1 cellular context compared by ENCODE assay signal in the genomic region with DNA sequence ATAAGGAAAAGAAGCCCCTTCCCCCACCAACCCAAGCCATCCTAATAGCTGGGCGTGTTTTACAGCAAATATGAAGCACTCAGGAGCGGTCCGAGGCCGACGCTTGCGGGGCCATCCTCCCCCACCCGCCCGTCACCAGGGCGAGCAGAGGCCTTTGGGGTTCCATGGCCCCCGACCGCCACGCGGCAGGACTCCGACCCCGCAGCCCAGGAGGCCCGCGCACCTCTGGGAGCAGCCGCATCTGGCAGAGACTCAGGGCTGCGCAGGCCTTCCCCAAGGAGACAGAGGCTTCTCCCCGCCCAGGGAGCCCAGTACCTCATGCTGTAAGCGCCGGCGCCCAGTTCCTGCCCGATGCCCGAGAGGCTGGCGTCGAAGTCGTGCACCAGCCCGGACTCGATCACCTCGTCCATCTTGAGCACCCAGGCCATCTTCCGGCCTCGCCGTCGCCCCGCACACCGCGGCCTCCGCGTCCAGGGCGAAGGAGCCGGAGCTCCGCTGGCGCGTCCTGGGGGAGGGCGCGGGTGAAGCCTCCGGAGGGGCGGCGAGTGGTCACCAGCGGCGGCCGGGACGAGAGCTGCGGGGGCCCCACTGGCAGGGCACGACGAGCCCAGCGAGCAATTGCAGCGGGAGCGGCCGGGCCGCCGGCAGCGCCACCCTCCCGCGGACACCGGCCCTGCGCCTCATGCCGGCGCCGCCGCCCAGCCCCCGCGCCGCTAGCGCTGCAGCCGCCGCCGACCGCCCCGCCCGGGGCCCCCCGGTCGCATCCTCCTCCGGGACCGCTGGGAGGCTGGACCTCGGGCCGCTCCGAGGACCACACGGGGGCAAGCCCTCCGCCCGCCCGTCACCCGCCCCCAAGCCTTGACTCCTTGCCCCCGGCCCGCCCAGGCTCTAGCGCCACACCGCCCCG.
TF ChIP-seq lines count a peak whose summit lies in the region.

No MANE protein-coding gene starts in this region.

TF ChIP-seq in HEK293, 187 proteins besides CTCF, POLR2A, EP300 and RAD21 (continued from another document):
- TF ChIP-seq ZNF777 (tag by site-specific recombination; IDR thresholded peaks at IDR 0.05; ENCODE audit: borderline replicate concordance), result 0 out of 2 replicates have a peak, but pooled peaks have one; percentile 34
- no peak for TF ChIP-seq ZNF239 (tag by site-specific recombination; IDR thresholded peaks at IDR 0.05)
- no peak for TF ChIP-seq HOXD13 (CRISPR knock-in tag; IDR thresholded peaks at IDR 0.05; ENCODE audit: borderline replicate concordance)
- TF ChIP-seq ZNF449 (tag by site-specific recombination; IDR thresholded peaks at IDR 0.05), result peak; percentile 28; the same call in 1 of the 2 replicates
- no peak for TF ChIP-seq SCRT2 (tag by site-specific recombination; IDR thresholded peaks at IDR 0.05)
- TF ChIP-seq, protein P1, sequence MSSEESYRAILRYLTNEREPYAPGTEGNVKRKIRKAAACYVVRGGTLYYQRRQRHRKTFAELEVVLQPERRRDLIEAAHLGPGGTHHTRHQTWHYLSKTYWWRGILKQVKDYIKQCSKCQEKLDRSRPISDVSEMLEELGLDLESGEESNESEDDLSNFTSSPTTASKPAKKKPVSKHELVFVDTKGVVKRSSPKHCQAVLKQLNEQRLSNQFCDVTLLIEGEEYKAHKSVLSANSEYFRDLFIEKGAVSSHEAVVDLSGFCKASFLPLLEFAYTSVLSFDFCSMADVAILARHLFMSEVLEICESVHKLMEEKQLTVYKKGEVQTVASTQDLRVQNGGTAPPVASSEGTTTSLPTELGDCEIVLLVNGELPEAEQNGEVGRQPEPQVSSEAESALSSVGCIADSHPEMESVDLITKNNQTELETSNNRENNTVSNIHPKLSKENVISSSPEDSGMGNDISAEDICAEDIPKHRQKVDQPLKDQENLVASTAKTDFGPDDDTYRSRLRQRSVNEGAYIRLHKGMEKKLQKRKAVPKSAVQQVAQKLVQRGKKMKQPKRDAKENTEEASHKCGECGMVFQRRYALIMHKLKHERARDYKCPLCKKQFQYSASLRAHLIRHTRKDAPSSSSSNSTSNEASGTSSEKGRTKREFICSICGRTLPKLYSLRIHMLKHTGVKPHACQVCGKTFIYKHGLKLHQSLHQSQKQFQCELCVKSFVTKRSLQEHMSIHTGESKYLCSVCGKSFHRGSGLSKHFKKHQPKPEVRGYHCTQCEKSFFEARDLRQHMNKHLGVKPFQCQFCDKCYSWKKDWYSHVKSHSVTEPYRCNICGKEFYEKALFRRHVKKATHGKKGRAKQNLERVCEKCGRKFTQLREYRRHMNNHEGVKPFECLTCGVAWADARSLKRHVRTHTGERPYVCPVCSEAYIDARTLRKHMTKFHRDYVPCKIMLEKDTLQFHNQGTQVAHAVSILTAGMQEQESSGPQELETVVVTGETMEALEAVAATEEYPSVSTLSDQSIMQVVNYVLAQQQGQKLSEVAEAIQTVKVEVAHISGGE (tag by site-specific recombination; conservative IDR thresholded peaks at IDR 0.05; ENCODE audit: low read depth), result 0 out of 2 replicates have a peak, but pooled peaks have one; percentile 32
- no peak for TF ChIP-seq ZNF155 (tag by site-specific recombination; IDR thresholded peaks at IDR 0.05)
- peak; percentile 44 for TF ChIP-seq GLIS2 (tag by site-specific recombination; IDR thresholded peaks at IDR 0.05)
- TF ChIP-seq ZNF776 (tag by site-specific recombination; IDR thresholded peaks at IDR 0.05; ENCODE audit: borderline replicate concordance), result no peak
- no peak for TF ChIP-seq ZNF292 (tag by site-specific recombination; IDR thresholded peaks at IDR 0.05; ENCODE audit: borderline replicate concordance, low read depth)
- peak; percentile 20; the same call in 1 of the 2 replicates for TF ChIP-seq REST (tag by site-specific recombination; IDR thresholded peaks at IDR 0.05)
- TF ChIP-seq, protein P2, sequence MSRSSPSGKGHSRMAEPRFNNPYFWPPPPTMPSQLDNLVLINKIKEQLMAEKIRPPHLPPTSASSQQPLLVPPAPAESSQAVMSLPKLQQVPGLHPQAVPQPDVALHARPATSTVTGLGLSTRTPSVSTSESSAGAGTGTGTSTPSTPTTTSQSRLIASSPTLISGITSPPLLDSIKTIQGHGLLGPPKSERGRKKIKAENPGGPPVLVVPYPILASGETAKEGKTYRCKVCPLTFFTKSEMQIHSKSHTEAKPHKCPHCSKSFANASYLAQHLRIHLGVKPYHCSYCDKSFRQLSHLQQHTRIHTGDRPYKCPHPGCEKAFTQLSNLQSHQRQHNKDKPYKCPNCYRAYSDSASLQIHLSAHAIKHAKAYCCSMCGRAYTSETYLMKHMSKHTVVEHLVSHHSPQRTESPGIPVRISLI (tag by site-specific recombination; IDR thresholded peaks at IDR 0.05), result no peak
- TF ChIP-seq ZNF558 (tag by site-specific recombination; IDR thresholded peaks at IDR 0.05), result no peak
- peak; percentile 69 for TF ChIP-seq ZIC2 (tag by site-specific recombination; IDR thresholded peaks at IDR 0.05)
- no peak; the same call in 1 of the 2 replicates for TF ChIP-seq GLIS1 (tag by site-specific recombination; IDR thresholded peaks at IDR 0.05)
- no peak for TF ChIP-seq ZNF660 (tag by site-specific recombination; IDR thresholded peaks at IDR 0.05)
- no peak for TF ChIP-seq IKZF3 (tag by site-specific recombination; IDR thresholded peaks at IDR 0.05)
- TF ChIP-seq, protein P3, sequence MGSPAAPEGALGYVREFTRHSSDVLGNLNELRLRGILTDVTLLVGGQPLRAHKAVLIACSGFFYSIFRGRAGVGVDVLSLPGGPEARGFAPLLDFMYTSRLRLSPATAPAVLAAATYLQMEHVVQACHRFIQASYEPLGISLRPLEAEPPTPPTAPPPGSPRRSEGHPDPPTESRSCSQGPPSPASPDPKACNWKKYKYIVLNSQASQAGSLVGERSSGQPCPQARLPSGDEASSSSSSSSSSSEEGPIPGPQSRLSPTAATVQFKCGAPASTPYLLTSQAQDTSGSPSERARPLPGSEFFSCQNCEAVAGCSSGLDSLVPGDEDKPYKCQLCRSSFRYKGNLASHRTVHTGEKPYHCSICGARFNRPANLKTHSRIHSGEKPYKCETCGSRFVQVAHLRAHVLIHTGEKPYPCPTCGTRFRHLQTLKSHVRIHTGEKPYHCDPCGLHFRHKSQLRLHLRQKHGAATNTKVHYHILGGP (tag by site-specific recombination; IDR thresholded peaks at IDR 0.05), result no peak
- peak; percentile 93 for TF ChIP-seq ZNF423 (tag by site-specific recombination; IDR thresholded peaks at IDR 0.05)
- no peak for TF ChIP-seq ZNF510 (tag by site-specific recombination; IDR thresholded peaks at IDR 0.05; ENCODE audit: insufficient replicate concordance)
- TF ChIP-seq ZNF629 (tag by site-specific recombination; IDR thresholded peaks at IDR 0.05), result no peak
- no peak for TF ChIP-seq ZBTB1 (tag by site-specific recombination; IDR thresholded peaks at IDR 0.05)
- no peak for TF ChIP-seq ZNF2 (tag by site-specific recombination; IDR thresholded peaks at IDR 0.05)
- TF ChIP-seq ZNF324 (tag by site-specific recombination; IDR thresholded peaks at IDR 0.05), result no peak
- TF ChIP-seq ZFP3 (tag by site-specific recombination; IDR thresholded peaks at IDR 0.05; ENCODE audit: low read depth), result no peak
- TF ChIP-seq ZNF341 (tag by site-specific recombination; IDR thresholded peaks at IDR 0.05; ENCODE audit: low read depth), result peak; percentile 34
- TF ChIP-seq, protein P4, sequence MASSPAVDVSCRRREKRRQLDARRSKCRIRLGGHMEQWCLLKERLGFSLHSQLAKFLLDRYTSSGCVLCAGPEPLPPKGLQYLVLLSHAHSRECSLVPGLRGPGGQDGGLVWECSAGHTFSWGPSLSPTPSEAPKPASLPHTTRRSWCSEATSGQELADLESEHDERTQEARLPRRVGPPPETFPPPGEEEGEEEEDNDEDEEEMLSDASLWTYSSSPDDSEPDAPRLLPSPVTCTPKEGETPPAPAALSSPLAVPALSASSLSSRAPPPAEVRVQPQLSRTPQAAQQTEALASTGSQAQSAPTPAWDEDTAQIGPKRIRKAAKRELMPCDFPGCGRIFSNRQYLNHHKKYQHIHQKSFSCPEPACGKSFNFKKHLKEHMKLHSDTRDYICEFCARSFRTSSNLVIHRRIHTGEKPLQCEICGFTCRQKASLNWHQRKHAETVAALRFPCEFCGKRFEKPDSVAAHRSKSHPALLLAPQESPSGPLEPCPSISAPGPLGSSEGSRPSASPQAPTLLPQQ (tag by site-specific recombination; IDR thresholded peaks at IDR 0.05), result 0 out of 2 replicates have a peak, but pooled peaks have one; percentile 19
- TF ChIP-seq ZNF600 (tag by site-specific recombination; IDR thresholded peaks at IDR 0.05), result 0 out of 2 replicates have a peak, but pooled peaks have one; percentile 38
- TF ChIP-seq ZNF571 (tag by site-specific recombination; IDR thresholded peaks at IDR 0.05), result no peak
- TF ChIP-seq ZNF214 (tag by site-specific recombination; IDR thresholded peaks at IDR 0.05; ENCODE audit: borderline replicate concordance), result no peak
- no peak for TF ChIP-seq ZNF184 (tag by site-specific recombination; IDR thresholded peaks at IDR 0.05)
- TF ChIP-seq ZNF335 (tag by site-specific recombination; conservative IDR thresholded peaks at IDR 0.05), result peak; percentile 60
- TF ChIP-seq KLF16 (tag by site-specific recombination; IDR thresholded peaks at IDR 0.05), result no peak
- no peak for TF ChIP-seq ZNF785 (tag by site-specific recombination; IDR thresholded peaks at IDR 0.05)
- TF ChIP-seq ZBTB8A (tag by site-specific recombination; IDR thresholded peaks at IDR 0.05), result peak; percentile 87
- TF ChIP-seq KLF9 (tag by site-specific recombination; IDR thresholded peaks at IDR 0.05; ENCODE audit: low read depth), result no peak
- TF ChIP-seq, protein P5, sequence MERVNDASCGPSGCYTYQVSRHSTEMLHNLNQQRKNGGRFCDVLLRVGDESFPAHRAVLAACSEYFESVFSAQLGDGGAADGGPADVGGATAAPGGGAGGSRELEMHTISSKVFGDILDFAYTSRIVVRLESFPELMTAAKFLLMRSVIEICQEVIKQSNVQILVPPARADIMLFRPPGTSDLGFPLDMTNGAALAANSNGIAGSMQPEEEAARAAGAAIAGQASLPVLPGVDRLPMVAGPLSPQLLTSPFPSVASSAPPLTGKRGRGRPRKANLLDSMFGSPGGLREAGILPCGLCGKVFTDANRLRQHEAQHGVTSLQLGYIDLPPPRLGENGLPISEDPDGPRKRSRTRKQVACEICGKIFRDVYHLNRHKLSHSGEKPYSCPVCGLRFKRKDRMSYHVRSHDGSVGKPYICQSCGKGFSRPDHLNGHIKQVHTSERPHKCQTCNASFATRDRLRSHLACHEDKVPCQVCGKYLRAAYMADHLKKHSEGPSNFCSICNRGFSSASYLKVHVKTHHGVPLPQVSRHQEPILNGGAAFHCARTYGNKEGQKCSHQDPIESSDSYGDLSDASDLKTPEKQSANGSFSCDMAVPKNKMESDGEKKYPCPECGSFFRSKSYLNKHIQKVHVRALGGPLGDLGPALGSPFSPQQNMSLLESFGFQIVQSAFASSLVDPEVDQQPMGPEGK (tag by site-specific recombination; IDR thresholded peaks at IDR 0.05), result peak; percentile 58
- no peak for TF ChIP-seq ZNF10 (tag by site-specific recombination; IDR thresholded peaks at IDR 0.05)
